8 cellular contexts compared by ENCODE assay signal in the genomic region with DNA sequence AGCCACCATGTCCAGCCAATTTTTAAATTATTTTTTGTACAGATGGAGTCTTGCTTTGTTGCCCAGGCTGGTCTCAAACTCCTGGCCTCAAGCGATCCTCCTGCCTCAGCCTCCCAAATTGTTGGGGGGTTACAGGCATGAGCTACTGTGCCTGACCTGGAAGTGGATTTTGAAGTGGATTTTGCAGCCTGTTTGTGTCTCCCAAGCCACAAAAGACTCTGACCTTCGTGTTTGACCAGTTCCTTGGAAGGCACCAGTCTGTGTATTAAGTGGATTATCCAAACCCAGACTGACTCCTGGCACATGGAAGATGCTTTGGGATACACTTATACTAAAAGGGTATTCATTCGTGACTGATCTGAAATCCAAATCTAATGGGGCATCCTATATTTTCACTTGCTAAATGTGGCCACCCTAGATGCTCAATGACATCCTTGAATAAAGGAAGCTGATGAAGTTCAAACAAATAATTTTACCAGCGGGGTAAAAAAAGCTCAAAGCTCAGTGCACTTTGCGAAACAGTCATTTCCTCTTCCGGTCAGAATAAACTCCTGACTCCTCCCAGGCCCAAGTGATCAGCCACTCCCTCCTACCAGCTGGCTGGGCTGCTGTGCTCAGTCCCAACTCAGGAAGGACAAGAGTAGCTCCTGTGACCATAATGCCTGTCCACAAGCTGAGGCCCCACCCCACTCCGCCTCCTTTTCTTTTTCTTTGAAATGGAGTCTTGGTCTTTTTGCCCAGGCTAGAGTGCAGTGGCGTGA. TPM values are rescaled to one million over a fixed set of nuclear protein-coding genes. Genes with fewer than 3 reads are reported as not detected.
DNase-seq lines count a peak whose midpoint lies in the region; ATAC-seq and TF ChIP-seq lines count a peak whose summit lies in the region.

No MANE protein-coding gene starts in this region.

- H3K27me3 Mint-ChIP-seq in activated B cell treated with CpG ODN at 0.5 μM for 24 hours, result no peaks in the 10 kb centered on the region

- peak overlapping the region; percentile 28 for H3K9ac ChIP-seq in skeletal muscle satellite cell (ENCODE audit: low read depth, low read length)

- TF ChIP-seq CTCF in GM12864 (IDR thresholded peaks at IDR 0.05; ENCODE audit: low read depth, low read length, missing control alignments) (no peak), activated B cell treated with CpG ODN at 0.5 μM for 24 hours (IDR thresholded peaks at IDR 0.05) (no peak), BE2C (IDR thresholded peaks at IDR 0.05; ENCODE audit: low read depth, low read length) (no peak)

- peak overlapping the region; percentile 94 for H3K27ac Mint-ChIP-seq in activated B cell treated with CpG ODN at 0.5 μM for 24 hours

- H3K36me3 ChIP-seq in skeletal muscle satellite cell (ENCODE audit: insufficient read depth, low read length) (no peaks in the 10 kb centered on the region), BE2C (no peaks in the 10 kb centered on the region)

- CTCF ChIA-PET in activated B cell treated with CpG ODN at 0.5 μM for 24 hours (lab: Charles Lee), result interaction anchor here (0.9 to 1.6 kb wide), 7 partner anchors 8 to 118 kb away, joined by 3 to 14 read pairs (median 4); partner anchors contain the start of gene GATAD2A

- H3K9me3 ChIP-seq in skeletal muscle satellite cell (replicated peaks; ENCODE audit: low read length) (no peaks in the 10 kb centered on the region), BE2C (no peaks in the 10 kb centered on the region)

- peak; percentile 80 for DNase-seq in GM12864 (ENCODE audit: low read depth)
- DNase-seq in M059J (ENCODE audit: low read depth), result peak; percentile 54
- no peak for DNase-seq in activated B cell treated with CpG ODN at 0.5 μM for 24 hours
- DNase-seq in foreskin melanocyte, result peak; percentile 82
- DNase-seq in NCI-H1105 (lab: John Stamatoyannopoulos, UW), result no peak
- no peak for DNase-seq in BE2C

- intact Hi-C loops in activated B cell treated with CpG ODN at 0.5 μM for 24 hours (cut with micrococcal nuclease), result loop anchor here (1.0 kb wide), 1 partner anchor 12 kb away; no protein-coding TSS in a partner anchor

- POLR2A ChIA-PET in activated B cell treated with CpG ODN at 0.5 μM for 24 hours (lab: Charles Lee), result interaction anchor here (0.6 to 2.9 kb wide), 10 partner anchors 8 to 143 kb away, joined by 3 to 18 read pairs (median 6); partner anchors contain the start of genes GATAD2A, NDUFA13 and TSSK6

- H3K4me1 Mint-ChIP-seq in activated B cell treated with CpG ODN at 0.5 μM for 24 hours, result peaks cover 12% of the 10 kb centered on the region

- no peaks in the 10 kb centered on the region for H3K36me3 Mint-ChIP-seq in activated B cell treated with CpG ODN at 0.5 μM for 24 hours (ENCODE audit: low read depth)

- no peaks in the 10 kb centered on the region for H3K9me3 Mint-ChIP-seq in activated B cell treated with CpG ODN at 0.5 μM for 24 hours

- H3K4me3 Mint-ChIP-seq in activated B cell treated with CpG ODN at 0.5 μM for 24 hours, result peak overlapping the region; percentile 69

- H3K4me3 ChIP-seq in GM12864 (ENCODE audit: low read depth, low read length) (no peak overlapping the region), skeletal muscle satellite cell (ENCODE audit: low read length) (no peak overlapping the region), BE2C (ENCODE audit: low read depth, low read length) (no peak overlapping the region)

- H3K27me3 ChIP-seq in skeletal muscle satellite cell (ENCODE audit: control insufficient read depth, insufficient read depth, low read length) (no peaks in the 10 kb centered on the region), BE2C (no peaks in the 10 kb centered on the region)

- H3K4me1 ChIP-seq in skeletal muscle satellite cell (ENCODE audit: control insufficient read depth, insufficient read depth, low read length) (peaks cover 12% of the 10 kb centered on the region), BE2C (peaks cover 4% of the 10 kb centered on the region)

- ATAC-seq in GM21723 (IDR thresholded peaks at IDR 0.05; ENCODE audit: unreplicated experiment) (peak; percentile 81), activated B cell treated with CpG ODN at 0.5 μM for 24 hours (ENCODE audit: low read depth) (peak; percentile 98)

- peak overlapping the region; percentile 7 for H3K4me2 ChIP-seq in skeletal muscle satellite cell (ENCODE audit: low read length)

RNA-seq across cellular contexts. Expression of gene GATAD2A, which starts 32.6 kb away (rescaled TPM):
- 18.3 and 48.7 TPM in 2 replicates for total RNA-seq in M059J (2014; rRNA removed; shearing (Covaris generic))
- 116 and 126 TPM in 2 replicates for total RNA-seq in activated B cell treated with CpG ODN at 0.5 μM for 24 hours
- total RNA-seq in skeletal muscle satellite cell (2012; rRNA removed), result 61.4 and 71.2 TPM in 2 replicates
- polyA plus RNA-seq in BE2C (2012; ENCODE audit: insufficient read depth, insufficient read length, low read depth), result 76.3 TPM

RNA-seq across cellular contexts. Expression of gene MAU2, which starts 52.2 kb away (rescaled TPM):
- total RNA-seq in M059J (2014; rRNA removed; shearing (Covaris generic)), result 30.2 and 31.1 TPM in 2 replicates
- total RNA-seq in activated B cell treated with CpG ODN at 0.5 μM for 24 hours, result 107 and 126 TPM in 2 replicates
- total RNA-seq in skeletal muscle satellite cell (2012; rRNA removed), result 24.8 and 29.9 TPM in 2 replicates
- polyA plus RNA-seq in BE2C (2012; ENCODE audit: insufficient read depth, insufficient read length, low read depth), result 97.4 TPM

RNA-seq across cellular contexts. Expression of gene SUGP1, which starts 52.5 kb away (rescaled TPM):
- total RNA-seq in M059J (2014; rRNA removed; shearing (Covaris generic)), result 22.3 and 23.4 TPM in 2 replicates
- 68.6 and 73.0 TPM in 2 replicates for total RNA-seq in activated B cell treated with CpG ODN at 0.5 μM for 24 hours
- total RNA-seq in skeletal muscle satellite cell (2012; rRNA removed), result 29.2 and 31.2 TPM in 2 replicates
- polyA plus RNA-seq in BE2C (2012; ENCODE audit: insufficient read depth, insufficient read length, low read depth), result 91.6 TPM

Comparison
In these comparisons a context has a peak if more than half of its experiments do, and no peak if none do; other contexts are left out.
1. DNase-seq: peak in GM12864 (single experiment), M059J (single experiment) and foreskin melanocyte (single experiment); none in activated B cell treated with CpG ODN at 0.5 μM for 24 hours (single experiment), NCI-H1105 (single experiment) and BE2C (single experiment).